ENCODE assay signal across 1 cellular context in the genomic region with DNA sequence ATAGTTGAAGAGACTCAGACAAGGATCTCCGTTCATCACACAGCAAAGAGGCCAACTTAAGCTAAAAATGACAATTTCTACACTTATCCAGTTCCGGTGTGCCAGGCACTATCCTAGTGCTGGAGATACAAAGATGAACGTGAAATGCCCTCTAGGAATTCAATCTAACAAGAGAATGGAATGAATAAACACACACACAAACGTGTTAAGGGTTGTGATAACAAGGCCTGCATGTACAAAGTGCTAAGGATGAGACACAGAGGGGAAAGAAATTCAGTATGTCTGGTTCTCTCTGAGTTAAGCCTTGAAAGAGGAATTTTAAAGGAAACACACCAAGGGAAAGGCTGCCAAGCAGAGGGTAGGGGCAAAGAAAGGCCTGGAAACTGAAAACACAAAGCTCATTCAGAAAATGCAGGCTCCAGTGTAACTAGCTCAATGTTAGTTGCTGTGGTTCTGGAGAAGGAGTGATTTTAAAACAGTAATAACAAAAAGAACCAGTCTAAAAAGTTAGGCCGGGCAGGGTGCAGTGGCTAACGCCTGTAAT.
TF ChIP-seq lines count a peak whose summit lies in the region.

No MANE protein-coding gene starts in this region.

TF ChIP-seq in HepG2, 621 proteins besides CTCF, POLR2A, EP300 and RAD21:
- no peak for TF ChIP-seq ZFP91 (CRISPR knock-in tag; IDR thresholded peaks at IDR 0.05; ENCODE audit: borderline replicate concordance)
- TF ChIP-seq, protein P1, sequence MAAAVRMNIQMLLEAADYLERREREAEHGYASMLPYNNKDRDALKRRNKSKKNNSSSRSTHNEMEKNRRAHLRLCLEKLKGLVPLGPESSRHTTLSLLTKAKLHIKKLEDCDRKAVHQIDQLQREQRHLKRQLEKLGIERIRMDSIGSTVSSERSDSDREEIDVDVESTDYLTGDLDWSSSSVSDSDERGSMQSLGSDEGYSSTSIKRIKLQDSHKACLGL (CRISPR knock-in tag; IDR thresholded peaks at IDR 0.05), result no peak
- no peak for TF ChIP-seq TBP (CRISPR knock-in tag; IDR thresholded peaks at IDR 0.05)
- no peak for TF ChIP-seq SNAPC2 (CRISPR knock-in tag; IDR thresholded peaks at IDR 0.05)
- TF ChIP-seq SRY (CRISPR knock-in tag; IDR thresholded peaks at IDR 0.05), result no peak
- no peak for TF ChIP-seq SOX13 (IDR thresholded peaks at IDR 0.05)
- TF ChIP-seq SOX13 (CRISPR knock-in tag; conservative IDR thresholded peaks at IDR 0.05 in 1 of 2, IDR thresholded peaks at IDR 0.05 in 1 of 2), result peak in 1 of 2 experiments; percentile 53; a peak in 1 of 4 replicates
- no peak for TF ChIP-seq ZNF44 (CRISPR knock-in tag; IDR thresholded peaks at IDR 0.05)
- TF ChIP-seq, protein P2, sequence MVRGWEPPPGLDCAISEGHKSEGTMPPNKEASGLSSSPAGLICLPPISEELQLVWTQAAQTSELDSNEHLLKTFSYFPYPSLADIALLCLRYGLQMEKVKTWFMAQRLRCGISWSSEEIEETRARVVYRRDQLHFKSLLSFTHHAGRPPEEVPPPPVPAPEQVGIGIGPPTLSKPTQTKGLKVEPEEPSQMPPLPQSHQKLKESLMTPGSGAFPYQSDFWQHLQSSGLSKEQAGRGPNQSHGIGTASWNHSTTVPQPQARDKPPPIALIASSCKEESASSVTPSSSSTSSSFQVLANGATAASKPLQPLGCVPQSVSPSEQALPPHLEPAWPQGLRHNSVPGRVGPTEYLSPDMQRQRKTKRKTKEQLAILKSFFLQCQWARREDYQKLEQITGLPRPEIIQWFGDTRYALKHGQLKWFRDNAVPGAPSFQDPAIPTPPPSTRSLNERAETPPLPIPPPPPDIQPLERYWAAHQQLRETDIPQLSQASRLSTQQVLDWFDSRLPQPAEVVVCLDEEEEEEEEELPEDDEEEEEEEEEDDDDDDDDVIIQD (CRISPR knock-in tag; IDR thresholded peaks at IDR 0.05; ENCODE audit: low read depth), result no peak
- TF ChIP-seq SRSF1 (optimal IDR thresholded peaks at IDR 0.05; ENCODE audit: low read depth, low read length), result no peak
- peak; percentile 95 for TF ChIP-seq BCL6 (CRISPR knock-in tag; IDR thresholded peaks at IDR 0.05)
- TF ChIP-seq, protein P3, sequence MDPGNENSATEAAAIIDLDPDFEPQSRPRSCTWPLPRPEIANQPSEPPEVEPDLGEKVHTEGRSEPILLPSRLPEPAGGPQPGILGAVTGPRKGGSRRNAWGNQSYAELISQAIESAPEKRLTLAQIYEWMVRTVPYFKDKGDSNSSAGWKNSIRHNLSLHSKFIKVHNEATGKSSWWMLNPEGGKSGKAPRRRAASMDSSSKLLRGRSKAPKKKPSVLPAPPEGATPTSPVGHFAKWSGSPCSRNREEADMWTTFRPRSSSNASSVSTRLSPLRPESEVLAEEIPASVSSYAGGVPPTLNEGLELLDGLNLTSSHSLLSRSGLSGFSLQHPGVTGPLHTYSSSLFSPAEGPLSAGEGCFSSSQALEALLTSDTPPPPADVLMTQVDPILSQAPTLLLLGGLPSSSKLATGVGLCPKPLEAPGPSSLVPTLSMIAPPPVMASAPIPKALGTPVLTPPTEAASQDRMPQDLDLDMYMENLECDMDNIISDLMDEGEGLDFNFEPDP (CRISPR knock-in tag; conservative IDR thresholded peaks at IDR 0.05), result no peak
- TF ChIP-seq ISL2 (CRISPR knock-in tag; IDR thresholded peaks at IDR 0.05), result no peak
- TF ChIP-seq ZNF598 (CRISPR knock-in tag; IDR thresholded peaks at IDR 0.05; ENCODE audit: borderline replicate concordance), result no peak
- TF ChIP-seq SOX5 (CRISPR knock-in tag; IDR thresholded peaks at IDR 0.05; ENCODE audit: borderline replicate concordance), result peak; percentile 22; the same call in 1 of the 2 replicates
- no peak for TF ChIP-seq ZNF570 (CRISPR knock-in tag; IDR thresholded peaks at IDR 0.05; ENCODE audit: borderline replicate concordance)
- TF ChIP-seq MTF2 (CRISPR knock-in tag; IDR thresholded peaks at IDR 0.05; ENCODE audit: borderline replicate concordance), result no peak
- TF ChIP-seq HNF4A (CRISPR knock-in tag; IDR thresholded peaks at IDR 0.05), result no peak
- no peak for TF ChIP-seq TRIM24 (CRISPR knock-in tag; IDR thresholded peaks at IDR 0.05)
- peak; percentile 41 for TF ChIP-seq RBM22 (optimal IDR thresholded peaks at IDR 0.05; ENCODE audit: low read length)
- no peak for TF ChIP-seq MAFK (conservative IDR thresholded peaks at IDR 0.05 in 1 of 2, IDR thresholded peaks at IDR 0.05 in 1 of 2; ENCODE audit: low read length in 2 of 2)
- TF ChIP-seq TEAD3 (CRISPR knock-in tag; optimal IDR thresholded peaks at IDR 0.05; ENCODE audit: borderline replicate concordance), result peak; percentile 26
- no peak for TF ChIP-seq ZBTB21 (CRISPR knock-in tag; IDR thresholded peaks at IDR 0.05)
- no peak for TF ChIP-seq TERF1 (CRISPR knock-in tag; IDR thresholded peaks at IDR 0.05)
- no peak for TF ChIP-seq ZFP41 (CRISPR knock-in tag; IDR thresholded peaks at IDR 0.05; ENCODE audit: borderline replicate concordance)
- TF ChIP-seq, protein P4, sequence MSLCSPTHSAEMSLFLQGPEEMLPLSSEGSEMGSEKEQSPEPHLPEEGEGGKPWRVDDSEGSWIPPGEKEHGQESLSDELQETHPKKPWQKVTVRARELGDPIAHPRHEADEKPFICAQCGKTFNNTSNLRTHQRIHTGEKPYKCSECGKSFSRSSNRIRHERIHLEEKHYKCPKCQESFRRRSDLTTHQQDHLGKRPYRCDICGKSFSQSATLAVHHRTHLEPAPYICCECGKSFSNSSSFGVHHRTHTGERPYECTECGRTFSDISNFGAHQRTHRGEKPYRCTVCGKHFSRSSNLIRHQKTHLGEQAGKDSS (CRISPR knock-in tag; IDR thresholded peaks at IDR 0.05; ENCODE audit: borderline replicate concordance, low read depth), result no peak
